Comparison of ENCODE assay signal across 14 cellular contexts in the genomic region with DNA sequence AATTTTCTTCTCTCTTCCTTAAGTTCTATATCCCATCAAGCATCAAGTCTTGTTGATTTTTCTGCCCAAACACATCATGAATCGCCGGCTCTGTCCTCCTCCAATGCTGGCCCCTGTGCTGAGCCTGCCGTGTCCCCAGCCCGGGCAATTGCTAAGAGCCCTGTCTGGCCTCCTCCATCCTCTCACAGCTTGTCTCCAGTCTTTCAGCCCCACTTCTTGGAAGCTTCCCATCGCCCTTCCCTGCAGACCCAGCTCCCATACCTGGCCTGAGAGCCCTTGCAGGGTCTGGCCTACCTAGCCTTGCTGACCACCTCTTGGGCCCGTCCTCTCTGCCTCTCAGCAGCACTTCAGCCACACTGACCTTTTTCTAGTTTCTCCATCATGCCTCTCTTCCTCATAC.
A peak's percentile ranks its signal among the peaks of the same experiment; 100 is the strongest.
DNase-seq lines count a peak whose midpoint lies in the region; ATAC-seq and TF ChIP-seq lines count a peak whose summit lies in the region.
"Had no signal": no experiment of that assay in that cellular context is flagged by ENCODE, and none has a peak within 500 bp of the region (broad histone marks: within the 10 kb centered on the region; RNA-seq: fewer than 3 reads in every experiment).

No MANE protein-coding gene starts in this region.

- in situ Hi-C loops in IMR-90 (cut with MboI; ENCODE audit: low sequenced_read_pairs): no loop called here

- H3K27me3 Mint-ChIP-seq in nephron progenitor cell (ENCODE audit: low read depth, poor library complexity): peaks cover 21% of the 10 kb centered on the region

- 0 out of 3 replicates have a peak overlapping the region, but pooled peaks have one; percentile 31 for H2BK15ac ChIP-seq in IMR-90 (ENCODE audit: low read depth, low read length)

- no peak for TF ChIP-seq RAD21 in IMR-90 (IDR thresholded peaks at IDR 0.05; ENCODE audit: low read length)

- H3K27ac ChIP-seq in IMR-90 (ENCODE audit: insufficient read depth, low read length): no peak overlapping the region
- H3K27ac ChIP-seq: BLaER1, GM23248 had no signal

- no peak overlapping the region for H3K4me3 ChIP-seq in IMR-90 (ENCODE audit: insufficient read depth, low read depth, low read length)
- H3K4me3 ChIP-seq: BLaER1, GM23248 had no signal

- H3K4me1 ChIP-seq in IMR-90 (ENCODE audit: control insufficient read depth, insufficient read depth, low read length): peaks cover 8% of the 10 kb centered on the region

- no peak overlapping the region for H4K8ac ChIP-seq in IMR-90 (ENCODE audit: low read depth in 2 of 2, low read length in 2 of 2)

- H4K5ac ChIP-seq in IMR-90 (ENCODE audit: low read depth, low read length): no peak overlapping the region

- no peak overlapping the region for H3K23ac ChIP-seq in IMR-90 (ENCODE audit: low read depth, low read length)

- H3K9me3 Mint-ChIP-seq in nephron progenitor cell: peaks cover 34% of the 10 kb centered on the region

- intact Hi-C loops in IMR-90 (cut with micrococcal nuclease): no loop called here

- DNase-seq in activated CD8-positive, alpha-beta memory T cell treated with anti-CD3 and anti-CD28 coated beads for 24 hours: peak; percentile 37
- no peak for DNase-seq in activated CD8-positive, alpha-beta memory T cell treated with anti-CD3 and anti-CD28 coated beads, Interleukin-2, amount 50 U/mL, for 48 hours
- no peak for DNase-seq in IMR-90
- no peak for DNase-seq in nephron progenitor cell
- peak; percentile 33 for DNase-seq in ureter (ENCODE audit: low spot score)
- no peak for DNase-seq in T-helper 1 cell
- DNase-seq: 8988T, AML-193, DMS53, GF-D8, GM23248 had no signal

- no peak overlapping the region for H3K4ac ChIP-seq in IMR-90 (ENCODE audit: low read depth, low read length)

- peaks cover 49% of the 10 kb centered on the region; the same call in 1 of the 2 replicates for H3K36me3 ChIP-seq in IMR-90 (ENCODE audit: control insufficient read depth, insufficient read depth, low read length)
- H3K36me3 ChIP-seq: BLaER1 had no signal

- no peak for TF ChIP-seq POLR2A in IMR-90 (IDR thresholded peaks at IDR 0.05; ENCODE audit: low read depth, low read length)

- no peak overlapping the region for H3K56ac ChIP-seq in IMR-90 (ENCODE audit: extremely low read depth, insufficient read depth, low read length)

- H4K91ac ChIP-seq in IMR-90 (ENCODE audit: insufficient read depth, low read depth, low read length): peak overlapping the region; percentile 49; the same call in 1 of the 2 replicates

- H3K27ac Mint-ChIP-seq in nephron progenitor cell: peak overlapping the region; percentile 40

- H2AK5ac ChIP-seq in IMR-90 (ENCODE audit: low read depth, low read length): no peak overlapping the region

- dilution Hi-C loops in IMR-90 (cut with HindIII; ENCODE audit: low sequenced_read_pairs, unreplicated experiment): no loop called here

- H3K9me1 ChIP-seq in IMR-90 (ENCODE audit: insufficient read depth, low read length): peaks cover 4% of the 10 kb centered on the region

- no peak overlapping the region for H2AFZ ChIP-seq in IMR-90 (replicated peaks; ENCODE audit: low read length, poor library complexity)
- H2AFZ ChIP-seq: GM23248 had no signal

- peaks cover 0 to 2% of the 10 kb centered on the region in 2 experiments; a peak in 1 of 4 replicates for H3K79me1 ChIP-seq in IMR-90 (ENCODE audit: low read depth in 1 of 2, low read length in 2 of 2)

- 90% methylated on average over 6 of the region's 6 CpGs; no CpG with 5 or more reads in 1 of the 2 experiments for WGBS in IMR-90 (ENCODE audit: extremely low coverage in 2 of 2, insufficient read length in 1 of 2), 2 experiments

- no peak overlapping the region for H2BK20ac ChIP-seq in IMR-90 (ENCODE audit: low read depth, low read length)

- H3K18ac ChIP-seq in IMR-90 (ENCODE audit: low read depth, low read length): no peak overlapping the region

- no peak overlapping the region for H3K4me3 Mint-ChIP-seq in nephron progenitor cell

- no peaks in the 10 kb centered on the region for H3K27me3 ChIP-seq in IMR-90 (ENCODE audit: control insufficient read depth, insufficient read depth, low read length)
- H3K27me3 ChIP-seq: BLaER1 had no signal

- peaks cover 7% of the 10 kb centered on the region for H3K9me3 ChIP-seq in IMR-90 (ENCODE audit: control insufficient read depth, insufficient read depth, low read length)

- POLR2A ChIA-PET in IMR-90 (lab: Charles Lee; ENCODE audit: unreplicated experiment): no interaction called here

- TF ChIP-seq CTCF in IMR-90 (conservative IDR thresholded peaks at IDR 0.05; ENCODE audit: low read depth, low read length): no peak
- TF ChIP-seq CTCF in nephron progenitor cell (IDR thresholded peaks at IDR 0.05): no peak

- no peak overlapping the region for H3K9ac ChIP-seq in IMR-90 (ENCODE audit: low read depth, low read length)
- H3K9ac ChIP-seq: BLaER1, GM23248 had no signal

- H3K4me2 ChIP-seq in IMR-90 (ENCODE audit: low read depth, low read length): no peak overlapping the region
- H3K4me2 ChIP-seq: BLaER1 had no signal

- CTCF ChIA-PET in IMR-90 (lab: Yijun Ruan, JAX): interaction anchor here (1.2 kb wide), 1 partner anchor 135 kb away, joined by 4 read pairs; no protein-coding TSS in a partner anchor

- no peaks in the 10 kb centered on the region for H4K20me1 ChIP-seq in IMR-90 (ENCODE audit: insufficient read depth, low read length)
- H4K20me1 ChIP-seq: BLaER1 had no signal

- H3K4me1 Mint-ChIP-seq in nephron progenitor cell: no peaks in the 10 kb centered on the region

- H3K14ac ChIP-seq in IMR-90 (replicated peaks; ENCODE audit: low read depth, low read length): no peak overlapping the region

- BruUV-seq in IMR-90 (replicated peaks; lab: Mats Ljungman, UMichigan): no TSS peak

- H2BK120ac ChIP-seq in IMR-90 (ENCODE audit: low read depth, low read length): no peak overlapping the region

- no peak overlapping the region for H2BK5ac ChIP-seq in IMR-90 (ENCODE audit: low read depth, low read length, poor library complexity, severe bottlenecking)

- ATAC-seq in IMR-90 (ENCODE audit: low read depth): no peak
- no peak for ATAC-seq in HG03196 (IDR thresholded peaks at IDR 0.05; ENCODE audit: unreplicated experiment)
- ATAC-seq: HCT116 had no signal

- peaks cover 5% of the 10 kb centered on the region for H3K36me3 Mint-ChIP-seq in nephron progenitor cell (ENCODE audit: low read depth)

- H2AK9ac ChIP-seq in IMR-90 (replicated peaks; ENCODE audit: low read depth, low read length, poor library complexity): no peak overlapping the region

TF ChIP-seq in IMR-90, 13 proteins besides CTCF, POLR2A, EP300 and RAD21:
- TF ChIP-seq SMC3 (IDR thresholded peaks at IDR 0.05; ENCODE audit: low read depth, low read length) (no peak), CEBPB (IDR thresholded peaks at IDR 0.05; ENCODE audit: low read depth, low read length) (no peak), MAZ (IDR thresholded peaks at IDR 0.05; ENCODE audit: borderline replicate concordance, low read depth, low read length) (no peak), CHD1 (IDR thresholded peaks at IDR 0.05; ENCODE audit: low read depth, low read length) (no peak), MAFK (IDR thresholded peaks at IDR 0.05; ENCODE audit: low read depth, low read length) (no peak), RFX5 (IDR thresholded peaks at IDR 0.05; ENCODE audit: low read depth, low read length) (no peak), BHLHE40 (IDR thresholded peaks at IDR 0.05; ENCODE audit: low read depth, low read length) (no peak), FOS (IDR thresholded peaks at IDR 0.05; ENCODE audit: low read depth, low read length) (no peak), NFE2L2 (IDR thresholded peaks at IDR 0.05; ENCODE audit: low read depth, low read length) (no peak), MXI1 (IDR thresholded peaks at IDR 0.05; ENCODE audit: borderline replicate concordance, low read depth, low read length) (no peak)

Comparison
In these comparisons a context has a peak if more than half of its experiments do, and no peak if none do; other contexts are left out.
1. DNase-seq: peak in activated CD8-positive, alpha-beta memory T cell treated with anti-CD3 and anti-CD28 coated beads for 24 hours (single experiment) and ureter (single experiment); none in activated CD8-positive, alpha-beta memory T cell treated with anti-CD3 and anti-CD28 coated beads, Interleukin-2, amount 50 U/mL, for 48 hours (single experiment), IMR-90 (single experiment), nephron progenitor cell (single experiment) and T-helper 1 cell (0 of 5).